ENCODE assay signal across 12 cellular contexts in genomic region chr1:113392541-113392940, GRCh38. TPM values are rescaled to one million over a fixed set of nuclear protein-coding genes. Genes with fewer than 3 reads are reported as not detected.
DNase-seq lines count a peak whose midpoint lies in the region; ATAC-seq and TF ChIP-seq lines count a peak whose summit lies in the region.
"Had no signal": no experiment of that assay in that cellular context is flagged by ENCODE, and none has a peak within 500 bp of the region (broad histone marks: within the 10 kb centered on the region; RNA-seq: fewer than 3 reads in every experiment).

No MANE protein-coding gene starts in this region.

- H3K4me3 ChIP-seq in left lung: peak overlapping the region; percentile 87 to 91
- peak overlapping the region in 2 of 5 donors; percentile 79 to 81 for H3K4me3 ChIP-seq in subcutaneous abdominal adipose tissue (ENCODE audit: low read depth in 1 of 5, low read length in 5 of 5)

- H3K27me3 ChIP-seq in left lung (peaks cover 0 to 55% of the 10 kb centered on the region in 2 donors), subcutaneous abdominal adipose tissue (ENCODE audit: control insufficient read depth in 5 of 5, insufficient read depth in 4 of 5, low read length in 5 of 5) (no peaks in the 10 kb centered on the region)

- H3K27ac ChIP-seq in left lung (peak overlapping the region in 1 of 2 donors; percentile 87), subcutaneous abdominal adipose tissue (ENCODE audit: low read depth, low read length) (peak overlapping the region; percentile 43)
- H3K27ac ChIP-seq: epithelial cell of prostate had no signal

- peak; percentile 39 for DNase-seq in HT-29 (ENCODE audit: low spot score)
- no peak for DNase-seq in left lung
- DNase-seq: activated CD4-positive, alpha-beta T cell treated with anti-CD3 and anti-CD28 coated beads, Interleukin-2, amount 10 ng/mL, durations not matched to agents 24 days and 14 days; NCI-H1417 treated with DMSO at 0.1 percent for 48 hours; spleen had no signal

- peak overlapping the region in 2 of 5 donors; percentile 88 to 94 for H3K9ac ChIP-seq in subcutaneous abdominal adipose tissue (ENCODE audit: low read length in 5 of 5)

- H3K27me3 Mint-ChIP-seq in activated T-helper 17 cell treated with anti-CD3 and anti-CD28 coated beads, Interleukin-2, amount 50 U/mL, for 72 hours: peaks cover 4% of the 10 kb centered on the region

- H3K36me3 ChIP-seq in left lung (no peaks in the 10 kb centered on the region), subcutaneous abdominal adipose tissue (ENCODE audit: control insufficient read depth in 5 of 5, insufficient read depth in 5 of 5, low read length in 5 of 5) (no peaks in the 10 kb centered on the region)
- H3K36me3 ChIP-seq: spleen had no signal

- no peak overlapping the region for H3K27ac Mint-ChIP-seq in activated T-helper 17 cell treated with anti-CD3 and anti-CD28 coated beads, Interleukin-2, amount 50 U/mL, for 72 hours
- H3K27ac Mint-ChIP-seq: activated CD4-positive, alpha-beta T cell treated with anti-CD3 and anti-CD28 coated beads, Interleukin-2, amount 10 ng/mL, durations not matched to agents 24 days and 14 days; activated naive CD8-positive, alpha-beta T cell had no signal

- no peaks in the 10 kb centered on the region for H3K36me3 Mint-ChIP-seq in activated T-helper 17 cell treated with anti-CD3 and anti-CD28 coated beads, Interleukin-2, amount 50 U/mL, for 72 hours (ENCODE audit: low read depth)
- H3K36me3 Mint-ChIP-seq: activated naive CD8-positive, alpha-beta T cell had no signal

- H3K9me3 ChIP-seq in left lung (no peaks in the 10 kb centered on the region), subcutaneous abdominal adipose tissue (ENCODE audit: control insufficient read depth in 5 of 5, low read length in 5 of 5) (no peaks in the 10 kb centered on the region)

- peaks cover 22% of the 10 kb centered on the region for H3K4me1 Mint-ChIP-seq in activated T-helper 17 cell treated with anti-CD3 and anti-CD28 coated beads, Interleukin-2, amount 50 U/mL, for 72 hours

- TF ChIP-seq CTCF in left lung (IDR thresholded peaks at IDR 0.05): no peak

- peaks cover 7 to 29% of the 10 kb centered on the region in 2 donors for H3K4me1 ChIP-seq in left lung
- peaks cover 3 to 47% (median 34%) of the 10 kb centered on the region in 5 donors for H3K4me1 ChIP-seq in subcutaneous abdominal adipose tissue (ENCODE audit: control insufficient read depth in 5 of 5, insufficient read depth in 5 of 5, low read length in 5 of 5)

- peak overlapping the region; percentile 73 for H3K4me3 Mint-ChIP-seq in activated T-helper 17 cell treated with anti-CD3 and anti-CD28 coated beads, Interleukin-2, amount 50 U/mL, for 72 hours

- no peak for ATAC-seq in activated T-helper 17 cell treated with anti-CD3 and anti-CD28 coated beads, Interleukin-2, amount 50 U/mL, for 72 hours (replicated peaks)
- ATAC-seq in left lung (no peak), GM18520 (IDR thresholded peaks at IDR 0.05; ENCODE audit: unreplicated experiment) (no peak), GM19328 (IDR thresholded peaks at IDR 0.05; ENCODE audit: unreplicated experiment) (no peak), HG03571 (IDR thresholded peaks at IDR 0.05; ENCODE audit: unreplicated experiment) (no peak)

- no peaks in the 10 kb centered on the region for H3K9me3 Mint-ChIP-seq in activated T-helper 17 cell treated with anti-CD3 and anti-CD28 coated beads, Interleukin-2, amount 50 U/mL, for 72 hours
- H3K9me3 Mint-ChIP-seq: activated CD4-positive, alpha-beta T cell treated with anti-CD3 and anti-CD28 coated beads, Interleukin-2, amount 10 ng/mL, durations not matched to agents 24 days and 14 days had no signal

- intact Hi-C loops in left lung (cut with DNase I): no loop called here

RNA-seq across cellular contexts. Expression of gene MAGI3, which starts 2.2 kb away (rescaled TPM):
- 19.9 and 20.8 TPM in 2 replicates for total RNA-seq in HT-29 (2014; rRNA removed; shearing (Covaris generic))
- 1 to 10 TPM; 7.6 to 7.9 TPM for total RNA-seq in activated T-helper 17 cell treated with anti-CD3 and anti-CD28 coated beads, Interleukin-2, amount 50 U/mL, for 72 hours
- total RNA-seq in left lung: 10 to 100 TPM; 42.0 to 62.2 TPM
